ENCODE assay signal across 1 cellular context in genomic region chr18:49967171-49967570, GRCh38.
TF ChIP-seq lines count a peak whose summit lies in the region.

No MANE protein-coding gene starts in this region.

TF ChIP-seq in WTC11, 78 proteins besides CTCF, POLR2A, EP300 and RAD21 (continued from another document):
- TF ChIP-seq AR (CRISPR knock-in tag; IDR thresholded peaks at IDR 0.05) (no peak), ZNF263 (CRISPR knock-in tag; IDR thresholded peaks at IDR 0.05; ENCODE audit: low read depth) (no peak), ZNF512 (CRISPR knock-in tag; IDR thresholded peaks at IDR 0.05; ENCODE audit: borderline replicate concordance) (no peak), ETV6 (CRISPR knock-in tag; IDR thresholded peaks at IDR 0.05) (no peak), ZBTB43 (CRISPR knock-in tag; IDR thresholded peaks at IDR 0.05) (no peak), MLX (CRISPR knock-in tag; IDR thresholded peaks at IDR 0.05) (no peak), JUN (CRISPR knock-in tag; IDR thresholded peaks at IDR 0.05) (no peak)
TF ChIP-seq in WTC11: peak in this region for 0.
